ENCODE assay signal across 12 cellular contexts in the genomic region with DNA sequence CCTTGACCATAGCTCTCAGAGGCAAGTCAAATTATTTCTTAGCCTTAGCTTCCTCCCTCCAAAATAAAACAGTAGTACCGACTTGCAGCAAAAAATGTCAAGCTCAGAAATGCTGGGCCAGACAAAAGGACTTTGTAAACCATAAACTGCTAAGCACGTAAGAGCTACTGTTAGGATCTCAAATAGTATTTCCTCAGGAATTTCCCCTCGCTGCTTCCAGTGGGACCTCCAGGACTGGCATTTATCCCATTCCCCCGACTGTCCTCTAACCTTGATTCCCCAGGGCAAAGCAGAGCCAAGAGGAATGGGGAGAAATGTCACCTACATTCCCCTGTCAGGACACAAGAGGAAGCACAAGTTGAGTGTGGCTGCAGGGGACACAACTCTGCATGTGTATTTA. TPM values are rescaled to one million over a fixed set of nuclear protein-coding genes. Genes with fewer than 3 reads are reported as not detected.
DNase-seq lines count a peak whose midpoint lies in the region; ATAC-seq, FAIRE-seq and TF ChIP-seq lines count a peak whose summit lies in the region.
"Had no signal": no experiment of that assay in that cellular context is flagged by ENCODE, and none has a peak within 500 bp of the region (broad histone marks: within the 10 kb centered on the region; RNA-seq: fewer than 3 reads in every experiment).

No MANE protein-coding gene starts in this region.

- no peak for TF ChIP-seq CTCF in A549 (IDR thresholded peaks at IDR 0.05)
- no peak for TF ChIP-seq CTCF in PC-9 (conservative IDR thresholded peaks at IDR 0.05)
- TF ChIP-seq CTCF in esophagus squamous epithelium (IDR thresholded peaks at IDR 0.05) = no peak
- no peak for TF ChIP-seq CTCF in gastrocnemius medialis (IDR thresholded peaks at IDR 0.05 in 4 of 5, conservative IDR thresholded peaks at IDR 0.05 in 1 of 5)
- no peak for TF ChIP-seq CTCF in osteoblast (IDR thresholded peaks at IDR 0.05; ENCODE audit: extremely low read depth, low read depth, low read length)

- no peak overlapping the region for H2AFZ ChIP-seq in PC-9
- no peak overlapping the region for H2AFZ ChIP-seq in osteoblast (ENCODE audit: low read length)

- TF ChIP-seq POLR2A in A549 (IDR thresholded peaks at IDR 0.05; ENCODE audit: low read length) (no peak), esophagus squamous epithelium (IDR thresholded peaks at IDR 0.05) (no peak), gastrocnemius medialis (IDR thresholded peaks at IDR 0.05) (no peak)

- no peak for TF ChIP-seq RAD21 in A549 (conservative IDR thresholded peaks at IDR 0.05 in 1 of 2, IDR thresholded peaks at IDR 0.05 in 1 of 2)

- H3K27ac ChIP-seq in A549 (peak overlapping the region in 1 of 2 experiments; percentile 76; a peak in 3 of 6 replicates), PC-9 (peak overlapping the region; percentile 79), esophagus squamous epithelium (peak overlapping the region; percentile 11 to 91 (median 90)), gastrocnemius medialis (peak overlapping the region; percentile 88 to 94 (median 90)), osteoblast (ENCODE audit: low read depth, low read length) (no peak overlapping the region)

- no peak for TF ChIP-seq EP300 in A549 (IDR thresholded peaks at IDR 0.05)

- intact Hi-C loops in PC-9 (cut with micrococcal nuclease; ENCODE audit: unreplicated experiment) (loop anchor here (10.0 kb wide), 1 partner anchor 217 kb away; a partner anchor contains a TSS), esophagus squamous epithelium (cut with DNase I) (no loop called here), gastrocnemius medialis (cut with DNase I; ENCODE audit: low total_unique reads) (no loop called here)

- H3K9me2 ChIP-seq in PC-9 (ENCODE audit: insufficient read depth) = no peaks in the 10 kb centered on the region; the same call in 1 of the 2 replicates

- H4K20me1 ChIP-seq in PC-9 (ENCODE audit: insufficient read depth) (no peaks in the 10 kb centered on the region), osteoblast (ENCODE audit: insufficient read depth, low read length) (no peaks in the 10 kb centered on the region)

- H3K9me3 ChIP-seq in A549 (no peaks in the 10 kb centered on the region), PC-9 (ENCODE audit: insufficient read depth, low read depth) (no peaks in the 10 kb centered on the region), esophagus squamous epithelium (no peaks in the 10 kb centered on the region), gastrocnemius medialis (no peaks in the 10 kb centered on the region), osteoblast (ENCODE audit: low read depth, low read length) (no peaks in the 10 kb centered on the region)

- H3F3A ChIP-seq in PC-9 (ENCODE audit: insufficient read depth, low read depth) = peaks cover 28% of the 10 kb centered on the region

- in situ Hi-C loops in gastrocnemius medialis (cut with MboI; ENCODE audit: low sequenced_read_pairs in 4 of 4) = loop anchor here in 2 of 4 donors (10.0 to 25.0 kb wide), 2 partner anchors 57 to 475 kb away; a partner anchor contains a TSS

- ATAC-seq in A549 (no peak), gastrocnemius medialis (no peak), HG02852 (IDR thresholded peaks at IDR 0.05; ENCODE audit: unreplicated experiment) (no peak)
- ATAC-seq: naive thymus-derived CD4-positive, alpha-beta T cell had no signal

- CTCF ChIA-PET in A549 (lab: Yijun Ruan, JAX) = interaction anchor here (0.8 to 2.2 kb wide), 2 partner anchors 37 to 320 kb away, joined by 3 to 8 read pairs; no protein-coding TSS in a partner anchor
- CTCF ChIA-PET in PC-9 (lab: Charles Lee) = no interaction called here

- H3K36me3 ChIP-seq in PC-9 (ENCODE audit: low read depth) (no peaks in the 10 kb centered on the region), esophagus squamous epithelium (peaks cover 0 to 39% (median 0%) of the 10 kb centered on the region in 3 donors), gastrocnemius medialis (peaks cover 0 to 17% of the 10 kb centered on the region in 2 donors), osteoblast (ENCODE audit: insufficient read depth, low read length) (no peaks in the 10 kb centered on the region)

- WGBS in A549 (ENCODE audit: missing lambda C conversion rate) = 42% methylated on average over 4 of the region's 4 CpGs
- 19 to 28% methylated on average over 4 of the region's 4 CpGs for WGBS in esophagus squamous epithelium, 2 donors

- no peak overlapping the region for H3K4me3 ChIP-seq in A549
- no peak overlapping the region for H3K4me3 ChIP-seq in PC-9
- H3K4me3 ChIP-seq in esophagus squamous epithelium = no peak overlapping the region
- H3K4me3 ChIP-seq in gastrocnemius medialis = no peak overlapping the region
- H3K4me3 ChIP-seq in osteoblast (ENCODE audit: insufficient read depth, low read length) = no peak overlapping the region

- POLR2A ChIA-PET in A549 (lab: Yijun Ruan, JAX) = no interaction called here
- POLR2A ChIA-PET in PC-9 (lab: Charles Lee; ENCODE audit: unreplicated experiment) = no interaction called here

- no peaks in the 10 kb centered on the region; the same call in 1 of the 2 replicates for H3K79me2 ChIP-seq in PC-9 (ENCODE audit: low read depth)
- peaks cover 9% of the 10 kb centered on the region for H3K79me2 ChIP-seq in osteoblast (ENCODE audit: insufficient read depth, low read length)

- no peak for FAIRE-seq in A549 (lab: Jason Lieb, UNC)

- BruUV-seq in PC-9 (replicated peaks; lab: Mats Ljungman, UMichigan) = TSS peak; percentile 19

- DNase-seq in A549 (ENCODE audit: low read depth in 1 of 2, low spot score in 1 of 2) = no peak
- no peak for DNase-seq in PC-9
- no peak for DNase-seq in esophagus squamous epithelium (lab: John Stamatoyannopoulos, UW)
- no peak for DNase-seq in gastrocnemius medialis
- no peak for DNase-seq in COLO668 (lab: John Stamatoyannopoulos, UW; ENCODE audit: unreplicated experiment)
- no peak for DNase-seq in NCI-H526 (lab: John Stamatoyannopoulos, UW)
- DNase-seq in osteoblast (ENCODE audit: insufficient read length, low spot score, missing footprints) = no peak
- DNase-seq: activated CD4-positive, alpha-beta T cell treated with anti-CD3 and anti-CD28 coated beads for 1 hour; naive thymus-derived CD4-positive, alpha-beta T cell; NCI-H2227 treated with DMSO at 0.1 percent for 48 hours; OCI-M1 had no signal

- 0 out of 3 replicates have a peak overlapping the region, but pooled peaks have one; percentile 23 for H3K4me2 ChIP-seq in A549
- peak overlapping the region; percentile 59 for H3K4me2 ChIP-seq in PC-9
- H3K4me2 ChIP-seq in osteoblast (ENCODE audit: insufficient read depth, low read length) = no peak overlapping the region

- H3K27me3 ChIP-seq in PC-9 (ENCODE audit: insufficient read depth, low read depth) = no peaks in the 10 kb centered on the region
- H3K27me3 ChIP-seq in esophagus squamous epithelium = no peaks in the 10 kb centered on the region
- no peaks in the 10 kb centered on the region for H3K27me3 ChIP-seq in gastrocnemius medialis
- no peaks in the 10 kb centered on the region for H3K27me3 ChIP-seq in osteoblast (ENCODE audit: insufficient read depth, low read length)

- H3K4me1 ChIP-seq in A549 (peaks cover 43% of the 10 kb centered on the region), PC-9 (replicated peaks; ENCODE audit: insufficient read depth) (peaks cover 59% of the 10 kb centered on the region), esophagus squamous epithelium (peaks cover 62 to 98% (median 83%) of the 10 kb centered on the region in 3 donors), gastrocnemius medialis (peaks cover 60 to 87% of the 10 kb centered on the region in 2 donors), osteoblast (ENCODE audit: insufficient read depth, low read length) (peaks cover 58% of the 10 kb centered on the region)

TF ChIP-seq in A549, 52 proteins besides CTCF, POLR2A, EP300 and RAD21:
- TF ChIP-seq HOXB13 (CRISPR knock-in tag; IDR thresholded peaks at IDR 0.05; ENCODE audit: low read depth) = no peak
- TF ChIP-seq, protein P1, sequence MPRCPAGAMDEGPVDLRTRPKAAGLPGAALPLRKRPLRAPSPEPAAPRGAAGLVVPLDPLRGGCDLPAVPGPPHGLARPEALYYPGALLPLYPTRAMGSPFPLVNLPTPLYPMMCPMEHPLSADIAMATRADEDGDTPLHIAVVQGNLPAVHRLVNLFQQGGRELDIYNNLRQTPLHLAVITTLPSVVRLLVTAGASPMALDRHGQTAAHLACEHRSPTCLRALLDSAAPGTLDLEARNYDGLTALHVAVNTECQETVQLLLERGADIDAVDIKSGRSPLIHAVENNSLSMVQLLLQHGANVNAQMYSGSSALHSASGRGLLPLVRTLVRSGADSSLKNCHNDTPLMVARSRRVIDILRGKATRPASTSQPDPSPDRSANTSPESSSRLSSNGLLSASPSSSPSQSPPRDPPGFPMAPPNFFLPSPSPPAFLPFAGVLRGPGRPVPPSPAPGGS (IDR thresholded peaks at IDR 0.05) = no peak
- no peak for TF ChIP-seq ESRRA (IDR thresholded peaks at IDR 0.05; ENCODE audit: borderline replicate concordance, low read length)
- TF ChIP-seq POLR2AphosphoS2 (conservative IDR thresholded peaks at IDR 0.05; ENCODE audit: low read length) = no peak

RNA-seq across cellular contexts. Expression of a gene that starts 4.4 kb away (rescaled TPM):
- 3.5 and 4.3 TPM in 2 replicates for polyA plus RNA-seq in A549 (2011; rRNA removed)
- 7.6 and 8.0 TPM in 2 replicates for polyA plus RNA-seq in A549 (2012; cell fraction: cytosol; rRNA removed)
- polyA plus RNA-seq in A549 (2012; cell fraction: nucleus; rRNA removed) = 12.0 and 14.7 TPM in 2 replicates
- 4.9 to 6.3 TPM (median 5.7 TPM) in 3 replicates for polyA plus RNA-seq in A549 (2017; fragmentation: RNase III; extraction: RNeasy Plus Mini Kit Qiagen cat#74134 plus additional on column Dnase treatment)
- 3.6 and 5.4 TPM in 2 replicates for polyA minus RNA-seq in A549 (2011; rRNA and poly(A)+ RNA removed)
- 6.0 and 6.1 TPM in 2 replicates for total RNA-seq in PC-9 (2021)
- total RNA-seq in esophagus squamous epithelium = 10 to 100 TPM in 2 of 4 donors, 1 to 10 TPM in 2; 8.3 to 14.8 (median 11.1) TPM
- 10 to 100 TPM; 15.2 to 28.8 (median 16.9) TPM for total RNA-seq in gastrocnemius medialis
- 14.1 and 15.0 TPM in 2 replicates for total RNA-seq in osteoblast

RNA-seq across cellular contexts. Expression of a gene that starts 6.9 kb away (rescaled TPM):
- polyA plus RNA-seq in A549 (2011; rRNA removed) = 2.1 and 3.9 TPM in 2 replicates
- 5.9 and 7.9 TPM in 2 replicates for polyA plus RNA-seq in A549 (2012; cell fraction: cytosol; rRNA removed)
- 14.7 and 25.7 TPM in 2 replicates for polyA plus RNA-seq in A549 (2012; cell fraction: nucleus; rRNA removed)
- 7.8 to 8.5 TPM (median 8.4 TPM) in 3 replicates for polyA plus RNA-seq in A549 (2017; fragmentation: RNase III; extraction: RNeasy Plus Mini Kit Qiagen cat#74134 plus additional on column Dnase treatment)
- 5.6 and 6.2 TPM in 2 replicates for polyA minus RNA-seq in A549 (2011; rRNA and poly(A)+ RNA removed)
- 67.2 and 81.8 TPM in 2 replicates for total RNA-seq in PC-9 (2021)
- 10 to 100 TPM; 34.0 to 52.3 (median 44.5) TPM for total RNA-seq in esophagus squamous epithelium
- 10 to 100 TPM; 17.3 to 42.1 (median 21.2) TPM for total RNA-seq in gastrocnemius medialis
- total RNA-seq in osteoblast = 46.7 and 50.7 TPM in 2 replicates
